In genomic region chr6:32168807-32169206, GRCh38 we compare ENCODE assay signal across 1 cellular context.
TF ChIP-seq lines count a peak whose summit lies in the region.

No MANE protein-coding gene starts in this region.

TF ChIP-seq in K562, 482 proteins besides CTCF, POLR2A, EP300 and RAD21 (continued from another document and continues in another):
- TF ChIP-seq ZNF318 (IDR thresholded peaks at IDR 0.05; ENCODE audit: borderline replicate concordance in 1 of 2, low read depth in 1 of 2) (no peak), KDM2B (CRISPR knock-in tag; IDR thresholded peaks at IDR 0.05) (no peak), USF2 (CRISPR knock-in tag; IDR thresholded peaks at IDR 0.05) (no peak), KDM5B (IDR thresholded peaks at IDR 0.05; ENCODE audit: insufficient replicate concordance, low read depth, low read length) (peak; percentile 22), CBFA2T3 (IDR thresholded peaks at IDR 0.05) (peak; percentile 26; the same call in 1 of the 2 replicates), ZNF707 (CRISPR knock-in tag; conservative IDR thresholded peaks at IDR 0.05) (no peak), EGR1 (conservative IDR thresholded peaks at IDR 0.05) (peak; percentile 90), PPARD (CRISPR knock-in tag; IDR thresholded peaks at IDR 0.05) (no peak), ZNF586 (CRISPR knock-in tag; conservative IDR thresholded peaks at IDR 0.05) (no peak), HMGN3 (IDR thresholded peaks at IDR 0.05; ENCODE audit: borderline replicate concordance, extremely low read depth, insufficient read length, low read depth, low read length) (no peak), CBX3 (IDR thresholded peaks at IDR 0.05; ENCODE audit: borderline replicate concordance in 1 of 2, low read length in 2 of 2) (no peak; a peak in 1 of 3 replicates), CHD2 (IDR thresholded peaks at IDR 0.05; ENCODE audit: low read depth, low read length) (no peak), ZBTB12 (CRISPR knock-in tag; IDR thresholded peaks at IDR 0.05) (no peak), ZNF445 (CRISPR knock-in tag; IDR thresholded peaks at IDR 0.05; ENCODE audit: low read depth) (no peak), ZNF146 (CRISPR knock-in tag; IDR thresholded peaks at IDR 0.05; ENCODE audit: unreplicated experiment) (no peak), ELF1 (tag; IDR thresholded peaks at IDR 0.05) (no peak), CCAR2 (IDR thresholded peaks at IDR 0.05; ENCODE audit: low read depth, low read length) (no peak), HDAC3 (IDR thresholded peaks at IDR 0.05; ENCODE audit: borderline replicate concordance, partially characterized antibody) (no peak), E2F8 (IDR thresholded peaks at IDR 0.05; ENCODE audit: low read depth, partially characterized antibody) (no peak), ARID3B (CRISPR knock-in tag; IDR thresholded peaks at IDR 0.05; ENCODE audit: borderline replicate concordance) (no peak), TAF15 (IDR thresholded peaks at IDR 0.05; ENCODE audit: low read depth, low read length) (no peak), NCOR1 (IDR thresholded peaks at IDR 0.05) (peak; percentile 73), MLX (CRISPR knock-in tag; conservative IDR thresholded peaks at IDR 0.05) (no peak), TFAP4 (CRISPR knock-in tag; IDR thresholded peaks at IDR 0.05; ENCODE audit: borderline replicate concordance) (no peak), HOXB6 (CRISPR knock-in tag; IDR thresholded peaks at IDR 0.05; ENCODE audit: borderline replicate concordance) (no peak), GATAD2B (IDR thresholded peaks at IDR 0.05; ENCODE audit: borderline replicate concordance) (no peak), GATAD2A (IDR thresholded peaks at IDR 0.05) (0 out of 2 replicates have a peak, but pooled peaks have one; percentile 60), MCM3 (IDR thresholded peaks at IDR 0.05) (no peak), YBX1 (IDR thresholded peaks at IDR 0.05) (no peak), ZNF75A (CRISPR knock-in tag; IDR thresholded peaks at IDR 0.05) (no peak), ZNF551 (CRISPR knock-in tag; IDR thresholded peaks at IDR 0.05) (no peak), RBM25 (IDR thresholded peaks at IDR 0.05; ENCODE audit: low read depth, low read length, severe bottlenecking) (no peak), CAMTA2 (CRISPR knock-in tag; conservative IDR thresholded peaks at IDR 0.05) (no peak), HDAC1 (IDR thresholded peaks at IDR 0.05) (peak in 1 of 2 experiments; percentile 44; a peak in 1 of 4 replicates), ARID4B (CRISPR knock-in tag; IDR thresholded peaks at IDR 0.05) (no peak), TAF1 (IDR thresholded peaks at IDR 0.05; ENCODE audit: control insufficient read depth, extremely low read depth, insufficient read depth, low read length, severe bottlenecking) (no peak), ZNF184 (CRISPR knock-in tag; IDR thresholded peaks at IDR 0.05) (no peak), DDX20 (tag; IDR thresholded peaks at IDR 0.05; ENCODE audit: low read depth) (no peak), TCFL5 (CRISPR knock-in tag; conservative IDR thresholded peaks at IDR 0.05) (no peak), SRF (CRISPR knock-in tag; IDR thresholded peaks at IDR 0.05) (no peak), ZNF41 (CRISPR knock-in tag; conservative IDR thresholded peaks at IDR 0.05) (no peak)
